Comparison of ENCODE assay signal across 13 cellular contexts in the genomic region with DNA sequence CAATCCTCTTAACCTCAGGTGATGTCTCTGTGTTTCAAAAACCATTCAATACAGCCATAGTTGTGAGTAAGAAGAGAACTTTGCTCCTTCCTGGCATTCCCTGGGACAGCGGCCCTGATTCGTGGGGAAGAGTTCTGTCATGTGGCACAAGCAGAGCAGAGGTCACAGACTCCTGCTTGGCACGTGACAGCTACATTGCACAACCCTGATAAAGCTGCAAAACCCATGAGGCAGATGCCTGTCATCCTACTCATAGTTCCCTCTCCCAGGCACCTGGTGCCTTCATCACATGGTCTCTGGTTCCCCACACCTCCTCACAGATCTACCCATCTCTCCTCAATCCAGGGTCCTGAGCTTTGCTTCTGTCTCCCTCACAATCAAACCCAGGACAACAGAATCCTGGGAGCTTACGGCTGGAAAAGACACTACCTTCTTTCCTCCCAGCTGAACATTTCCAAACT.
DNase-seq lines count a peak whose midpoint lies in the region; ATAC-seq, FAIRE-seq and TF ChIP-seq lines count a peak whose summit lies in the region.
"Had no signal": no experiment of that assay in that cellular context is flagged by ENCODE, and none has a peak within 500 bp of the region (broad histone marks: within the 10 kb centered on the region; RNA-seq: fewer than 3 reads in every experiment).

No MANE protein-coding gene starts in this region.

- no peaks in the 10 kb centered on the region for H3K9me3 Mint-ChIP-seq in Caco-2 (ENCODE audit: unreplicated experiment)
- H3K9me3 Mint-ChIP-seq in activated CD8-positive, alpha-beta T cell treated with anti-CD3 and anti-CD28 coated beads, Interleukin-2, amount 10 ng/mL, durations not matched to agents 7 days and 5 days (ENCODE audit: insufficient read depth), result no peaks in the 10 kb centered on the region
- H3K9me3 Mint-ChIP-seq: stimulated activated naive CD8-positive, alpha-beta T cell treated with anti-CD3 and anti-CD28 coated beads, Interleukin-15, amount 100 ng/mL, for 72 hours had no signal

- H3K4me1 ChIP-seq in Caco-2 (peaks cover 53% of the 10 kb centered on the region), pancreas (peaks cover 17 to 49% (median 20%) of the 10 kb centered on the region in 3 donors)

- no peak overlapping the region for H3K4me3 Mint-ChIP-seq in Caco-2 (ENCODE audit: unreplicated experiment)
- no peak overlapping the region for H3K4me3 Mint-ChIP-seq in activated CD8-positive, alpha-beta T cell treated with anti-CD3 and anti-CD28 coated beads, Interleukin-2, amount 10 ng/mL, durations not matched to agents 7 days and 5 days
- H3K4me3 Mint-ChIP-seq: stimulated activated naive CD8-positive, alpha-beta T cell treated with anti-CD3 and anti-CD28 coated beads, Interleukin-15, amount 100 ng/mL, for 72 hours had no signal

- H3K27ac ChIP-seq in pancreas, result peak overlapping the region in 3 of 4 donors; percentile 14 to 73 (median 68)
- H3K27ac ChIP-seq: C4-2B had no signal

- WGBS in pancreas, 2 donors, result 27% methylated on average over 4 of the region's 4 CpGs

- CTCF ChIA-PET in Caco-2 (lab: Charles Lee), result interaction anchor here (0.9 kb wide), 1 partner anchor 68 kb away, joined by 3 read pairs; no protein-coding TSS in a partner anchor
- CTCF ChIA-PET in activated CD8-positive, alpha-beta T cell treated with anti-CD3 and anti-CD28 coated beads, Interleukin-2, amount 10 ng/mL, durations not matched to agents 7 days and 5 days (lab: Charles Lee), result no interaction called here

- no TSS peak for BruUV-seq in Caco-2 (replicated peaks; lab: Mats Ljungman, UMichigan)

- in situ Hi-C loops in SK-MEL-5 (cut with HindIII; ENCODE audit: low pct_unique_long_range_greater_than_20kb, low sequenced_read_pairs), result no loop called here

- peak; percentile 84 to 95 (median 92) for ATAC-seq in pancreas
- ATAC-seq in HG02973 (IDR thresholded peaks at IDR 0.05; ENCODE audit: unreplicated experiment), result no peak
- ATAC-seq in HG02763 (IDR thresholded peaks at IDR 0.05; ENCODE audit: unreplicated experiment), result no peak
- ATAC-seq in activated CD8-positive, alpha-beta T cell treated with anti-CD3 and anti-CD28 coated beads, Interleukin-2, amount 10 ng/mL, durations not matched to agents 7 days and 5 days, result no peak
- ATAC-seq: stimulated activated naive CD8-positive, alpha-beta T cell treated with anti-CD3 and anti-CD28 coated beads, Interleukin-15, amount 100 ng/mL, for 72 hours had no signal

- H3K4me1 Mint-ChIP-seq in Caco-2 (ENCODE audit: low read depth, unreplicated experiment), result peaks cover 65% of the 10 kb centered on the region
- H3K4me1 Mint-ChIP-seq in activated CD8-positive, alpha-beta T cell treated with anti-CD3 and anti-CD28 coated beads, Interleukin-2, amount 10 ng/mL, durations not matched to agents 7 days and 5 days (ENCODE audit: low read depth), result no peaks in the 10 kb centered on the region
- H3K4me1 Mint-ChIP-seq: stimulated activated naive CD8-positive, alpha-beta T cell treated with anti-CD3 and anti-CD28 coated beads, Interleukin-15, amount 100 ng/mL, for 72 hours had no signal

- no peaks in the 10 kb centered on the region for H3K27me3 ChIP-seq in Caco-2 (replicated peaks; ENCODE audit: control insufficient read depth, insufficient read depth, low read length)
- H3K27me3 ChIP-seq in pancreas, result no peaks in the 10 kb centered on the region

- TF ChIP-seq CTCF in Caco-2 (IDR thresholded peaks at IDR 0.05; ENCODE audit: insufficient read depth in 1 of 2, low read depth in 1 of 2, low read length in 1 of 2, severe bottlenecking in 1 of 2, unreplicated experiment in 1 of 2), result no peak
- no peak for TF ChIP-seq CTCF in pancreas (IDR thresholded peaks at IDR 0.05)

- POLR2A ChIA-PET in Caco-2 (lab: Charles Lee), result interaction anchor here (1.0 kb wide), 1 partner anchor 31 kb away, joined by 7 read pairs; no protein-coding TSS in a partner anchor
- POLR2A ChIA-PET in activated CD8-positive, alpha-beta T cell treated with anti-CD3 and anti-CD28 coated beads, Interleukin-2, amount 10 ng/mL, durations not matched to agents 7 days and 5 days (lab: Charles Lee), result no interaction called here

- H3K4me3 ChIP-seq in Caco-2 (ENCODE audit: low read depth, low read length) (no peak overlapping the region), pancreas (no peak overlapping the region)

- H3K36me3 ChIP-seq in Caco-2 (ENCODE audit: control insufficient read depth, insufficient read depth, low read length) (no peaks in the 10 kb centered on the region; the same call in none of the 2 replicates), pancreas (peaks cover 0 to 16% (median 16%) of the 10 kb centered on the region in 3 donors)

- intact Hi-C loops in Caco-2 (cut with micrococcal nuclease; ENCODE audit: unreplicated experiment) (loop anchor here (1.0 kb wide), 1 partner anchor 14 kb away; no protein-coding TSS in a partner anchor), cardiac septum (cut with DNase I) (loop anchor here (5.0 kb wide), 2 partner anchors 69 to 71 kb away; a partner anchor contains a TSS), pancreas (cut with DNase I) (loop anchor here in 1 of 3 donors (10.0 kb wide), 1 partner anchor 56 kb away; no protein-coding TSS in a partner anchor)

- H3K36me3 Mint-ChIP-seq in Caco-2 (ENCODE audit: insufficient read depth, unreplicated experiment), result peaks cover 94% of the 10 kb centered on the region
- H3K36me3 Mint-ChIP-seq in activated CD8-positive, alpha-beta T cell treated with anti-CD3 and anti-CD28 coated beads, Interleukin-2, amount 10 ng/mL, durations not matched to agents 7 days and 5 days (ENCODE audit: low read depth), result no peaks in the 10 kb centered on the region

- H3K27me3 Mint-ChIP-seq in Caco-2 (ENCODE audit: insufficient read depth, unreplicated experiment), result no peaks in the 10 kb centered on the region
- H3K27me3 Mint-ChIP-seq in activated CD8-positive, alpha-beta T cell treated with anti-CD3 and anti-CD28 coated beads, Interleukin-2, amount 10 ng/mL, durations not matched to agents 7 days and 5 days (ENCODE audit: low read depth), result no peaks in the 10 kb centered on the region
- H3K27me3 Mint-ChIP-seq: stimulated activated naive CD8-positive, alpha-beta T cell treated with anti-CD3 and anti-CD28 coated beads, Interleukin-15, amount 100 ng/mL, for 72 hours had no signal

- FAIRE-seq in pancreas (lab: Jason Lieb, UNC), result no peak
- FAIRE-seq: colon had no signal

- peak overlapping the region; percentile 84 for H3K27ac Mint-ChIP-seq in Caco-2 (ENCODE audit: unreplicated experiment)
- H3K27ac Mint-ChIP-seq in activated CD8-positive, alpha-beta T cell treated with anti-CD3 and anti-CD28 coated beads, Interleukin-2, amount 10 ng/mL, durations not matched to agents 7 days and 5 days, result no peak overlapping the region
- H3K27ac Mint-ChIP-seq: stimulated activated naive CD8-positive, alpha-beta T cell treated with anti-CD3 and anti-CD28 coated beads, Interleukin-15, amount 100 ng/mL, for 72 hours had no signal

- H3K9me3 ChIP-seq in Caco-2 (no peaks in the 10 kb centered on the region), pancreas (no peaks in the 10 kb centered on the region)

- DNase-seq in Caco-2 (peak; percentile 76 to 89), SK-MEL-5 (ENCODE audit: low read depth, low spot score) (peak; percentile 13), cardiac septum (ENCODE audit: low spot score) (peak; percentile 86), pancreas (peak; percentile 68 to 87 (median 80)), AML-193 (lab: John Stamatoyannopoulos, UW) (no peak)
- no peak for DNase-seq in activated CD8-positive, alpha-beta T cell treated with anti-CD3 and anti-CD28 coated beads, Interleukin-2, amount 10 ng/mL, durations not matched to agents 7 days and 5 days
- DNase-seq: GOT3; stimulated activated naive CD8-positive, alpha-beta T cell treated with anti-CD3 and anti-CD28 coated beads, Interleukin-15, amount 100 ng/mL, for 72 hours; T-helper 1 cell had no signal

Comparison
In these comparisons a context has a peak if more than half of its experiments do, and no peak if none do; other contexts are left out.
1. DNase-seq: peak in Caco-2 (2 of 2), SK-MEL-5 (single experiment), cardiac septum (single experiment) and pancreas (6 of 6); none in AML-193 (0 of 2) and activated CD8-positive, alpha-beta T cell treated with anti-CD3 and anti-CD28 coated beads, Interleukin-2, amount 10 ng/mL, durations not matched to agents 7 days and 5 days (single experiment).
2. ATAC-seq: peak in pancreas (4 of 4); none in HG02973 (single experiment), HG02763 (single experiment) and activated CD8-positive, alpha-beta T cell treated with anti-CD3 and anti-CD28 coated beads, Interleukin-2, amount 10 ng/mL, durations not matched to agents 7 days and 5 days (single experiment).